Comparison of ENCODE assay signal across 18 cellular contexts in the genomic region with DNA sequence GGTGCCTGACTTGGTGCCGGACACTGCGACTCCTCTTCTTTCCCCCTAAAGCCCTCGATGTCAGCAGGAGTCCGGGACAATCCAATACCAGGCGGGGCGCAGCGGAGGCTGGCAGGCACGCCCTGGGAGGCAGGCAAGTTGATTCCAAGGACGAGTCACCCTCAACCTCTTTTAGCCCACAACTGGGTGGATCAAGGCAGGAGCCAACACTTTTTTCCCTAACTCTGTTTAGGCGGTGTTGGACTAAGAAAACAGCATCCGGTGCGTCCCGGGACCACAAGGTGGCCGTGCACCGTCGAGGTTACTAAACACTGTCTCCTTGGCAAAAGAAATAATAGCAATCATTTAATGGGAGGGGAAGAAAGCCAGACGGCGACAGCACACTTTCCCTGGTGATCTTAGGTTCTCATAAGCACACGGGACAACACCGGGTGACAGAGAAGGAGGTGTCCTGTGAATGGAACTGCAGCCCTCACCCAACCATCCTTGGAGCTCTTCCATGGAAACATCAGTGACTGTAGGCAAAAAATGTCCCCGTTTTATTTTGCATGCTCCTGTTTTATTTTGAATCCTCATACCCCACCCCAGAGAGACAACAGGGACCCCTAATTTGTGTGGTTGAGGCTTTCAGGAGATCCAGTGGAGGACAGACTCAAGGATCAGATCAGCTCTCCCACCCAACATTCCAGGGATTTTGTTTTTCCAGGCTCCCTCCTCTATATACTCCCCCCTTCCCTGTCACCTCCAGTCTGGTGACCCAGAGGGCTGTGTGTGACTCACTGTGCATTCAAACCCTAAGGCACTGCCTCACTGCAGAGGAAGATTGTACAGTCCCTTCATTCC. TPM values are rescaled to one million over a fixed set of nuclear protein-coding genes. Genes with fewer than 3 reads are reported as not detected.
DNase-seq lines count a peak whose midpoint lies in the region; ATAC-seq, FAIRE-seq and TF ChIP-seq lines count a peak whose summit lies in the region.
"Had no signal": no experiment of that assay in that cellular context is flagged by ENCODE, and none has a peak within 500 bp of the region (broad histone marks: within the 10 kb centered on the region; RNA-seq: fewer than 3 reads in every experiment).

No MANE protein-coding gene starts in this region.

- peak in 2 of 3 experiments; percentile 16 to 25; a peak in 2 of 4 replicates for TF ChIP-seq CTCF in H1 (IDR thresholded peaks at IDR 0.05; ENCODE audit: control extremely low read depth in 1 of 3, insufficient read depth in 1 of 3, low read depth in 1 of 3, low read length in 3 of 3)
- no peak for TF ChIP-seq CTCF in nephron (IDR thresholded peaks at IDR 0.05; ENCODE audit: unreplicated experiment in 3 of 3)
- no peak for TF ChIP-seq CTCF in mucosa of descending colon (IDR thresholded peaks at IDR 0.05)

- WGBS in H1 (ENCODE audit: extremely low coverage in 1 of 2, insufficient coverage in 1 of 2, insufficient read length in 1 of 2, insufficient replicate concordance in 2 of 2, low coverage in 1 of 2, low lambda C conversion rate in 2 of 2, missing lambda C conversion rate in 1 of 2), 2 experiments: 14% methylated on average over 21 of the region's 21 CpGs; no CpG with 5 or more reads in 1 of the 2 experiments
- 2 to 4% methylated on average over 21 of the region's 21 CpGs for WGBS in GM23248 (ENCODE audit: low coverage in 1 of 2, low lambda C conversion rate in 2 of 2, missing lambda C conversion rate in 2 of 2), 2 experiments

- TF ChIP-seq RAD21 in H1 (IDR thresholded peaks at IDR 0.05 in 1 of 2, conservative IDR thresholded peaks at IDR 0.05 in 1 of 2; ENCODE audit: low read depth in 2 of 2, low read length in 2 of 2): no peak; a peak in 1 of 4 replicates

- no peak for TF ChIP-seq EP300 in H1 (IDR thresholded peaks at IDR 0.05; ENCODE audit: borderline replicate concordance in 1 of 2, low read depth in 2 of 2, low read length in 2 of 2)

- H3K9ac ChIP-seq in H1 (replicated peaks in 1 of 4; ENCODE audit: extremely low read depth in 1 of 4, low read depth in 3 of 4, low read length in 3 of 4) (peak overlapping the region in 1 of 4 experiments; percentile 36; a peak in 2 of 7 replicates), GM23248 (no peak overlapping the region)

- intact Hi-C loops in posterior vena cava (cut with DNase I) (no loop called here), mucosa of descending colon (cut with DNase I, micrococcal nuclease) (no loop called here)

- no peaks in the 10 kb centered on the region for H3K36me3 ChIP-seq in H1 (ENCODE audit: control insufficient read depth in 2 of 4, insufficient read depth in 4 of 4, low read length in 3 of 4)
- H3K36me3 ChIP-seq in GM23248 (ENCODE audit: low read depth): no peaks in the 10 kb centered on the region
- H3K36me3 ChIP-seq in mucosa of descending colon (ENCODE audit: low read depth): no peaks in the 10 kb centered on the region
- H3K36me3 ChIP-seq: neutrophil, thyroid gland had no signal

- H2AK5ac ChIP-seq in H1 (ENCODE audit: low read depth, low read length): no peak overlapping the region

- no peak for TF ChIP-seq POLR2A in H1 (IDR thresholded peaks at IDR 0.05; ENCODE audit: control extremely low read depth in 1 of 2, low read depth in 2 of 2, low read length in 2 of 2)

- no peaks in the 10 kb centered on the region for H3K9me3 ChIP-seq in H1 (ENCODE audit: insufficient read depth in 2 of 2, low read depth in 1 of 2, low read length in 1 of 2)
- H3K9me3 ChIP-seq in GM23248 (ENCODE audit: low read depth): no peaks in the 10 kb centered on the region
- no peaks in the 10 kb centered on the region for H3K9me3 ChIP-seq in mucosa of descending colon
- H3K9me3 ChIP-seq: neutrophil, thyroid gland had no signal

- H3K4me1 Mint-ChIP-seq in nephron: peaks cover 10% of the 10 kb centered on the region

- H3K79me2 ChIP-seq in H1 (ENCODE audit: control insufficient read depth in 1 of 2, insufficient read depth in 2 of 2, low read length in 2 of 2): no peaks in the 10 kb centered on the region
- no peaks in the 10 kb centered on the region for H3K79me2 ChIP-seq in GM23248 (ENCODE audit: insufficient read depth)

- H3K27ac ChIP-seq in H1 (ENCODE audit: low read depth, low read length) (no peak overlapping the region), GM23248 (no peak overlapping the region)
- H3K27ac ChIP-seq: dorsolateral prefrontal cortex, neutrophil, thyroid gland had no signal

- no peak overlapping the region for H4K5ac ChIP-seq in H1 (ENCODE audit: insufficient read length, low read depth, low read length)

- H3K9me3 Mint-ChIP-seq in nephron: no peaks in the 10 kb centered on the region

- FAIRE-seq in H1 (lab: Jason Lieb, UNC): no peak

- DNase-seq in ACHN (peak; percentile 27), HK-2 (ENCODE audit: unreplicated experiment) (peak; percentile 18), H1 (ENCODE audit: low read depth in 1 of 2, low spot score in 2 of 2) (peak in 1 of 2 experiments; percentile 59), posterior vena cava (ENCODE audit: low spot score) (no peak), GM23248 (no peak), mucosa of gallbladder (ENCODE audit: low spot score) (no peak), mucosa of descending colon (no peak)
- DNase-seq: activated CD4-positive, CD25-positive, alpha-beta regulatory T cell treated with anti-CD3 and anti-CD28 coated beads, Interleukin-2, amount 50 U/mL, for 72 hours; activated gamma-delta T cell treated with Interleukin-2 at 50 U/mL for 16 hours; dorsolateral prefrontal cortex; head of caudate nucleus; Karpas-422; SIG-M5; stimulated activated CD4-positive, alpha-beta T cell treated with anti-CD3 and anti-CD28 coated beads, Interleukin-4, amount 100 ng/mL, for 1 hour; thyroid gland had no signal

- no peak overlapping the region for H3K27ac Mint-ChIP-seq in nephron

- no peak overlapping the region for H3K4ac ChIP-seq in H1 (replicated peaks; ENCODE audit: insufficient read length, low read depth, low read length)

- H2BK12ac ChIP-seq in H1 (ENCODE audit: low read depth, low read length): peak overlapping the region; percentile 68; the same call in 1 of the 2 replicates

- peak overlapping the region; percentile 95 to 99 for H3K4me2 ChIP-seq in H1 (ENCODE audit: insufficient read depth in 1 of 2, low read depth in 2 of 2, low read length in 2 of 2)
- no peak overlapping the region for H3K4me2 ChIP-seq in GM23248 (ENCODE audit: unreplicated experiment)

- no peak overlapping the region for H3K23ac ChIP-seq in H1 (ENCODE audit: insufficient read length)

- no peak overlapping the region for H2BK5ac ChIP-seq in H1 (ENCODE audit: low read depth, low read length)

- peaks cover 15 to 45% (median 34%) of the 10 kb centered on the region in 4 experiments for H3K27me3 ChIP-seq in H1 (replicated peaks in 1 of 4; ENCODE audit: control insufficient read depth in 3 of 4, extremely low read depth in 1 of 4, insufficient read depth in 3 of 4, low read length in 3 of 4)
- peaks cover 56% of the 10 kb centered on the region for H3K27me3 ChIP-seq in GM23248 (replicated peaks; ENCODE audit: insufficient read depth)
- H3K27me3 ChIP-seq: thyroid gland had no signal

- no peak for ATAC-seq in mucosa of descending colon

- peak overlapping the region; percentile 64 to 89 (median 69) for H3K4me3 Mint-ChIP-seq in nephron

- 0 out of 2 replicates have a peak overlapping the region, but pooled peaks have one; percentile 33 for H2BK15ac ChIP-seq in H1 (ENCODE audit: low read length)

- H4K20me1 ChIP-seq in H1 (replicated peaks in 1 of 2; ENCODE audit: control insufficient read depth in 1 of 2, insufficient read depth in 2 of 2, low read length in 2 of 2) (no peaks in the 10 kb centered on the region), GM23248 (ENCODE audit: insufficient read depth) (no peaks in the 10 kb centered on the region)

- no peak overlapping the region for H2BK20ac ChIP-seq in H1 (ENCODE audit: low read length)

- CTCF ChIA-PET in H1 (lab: Charles Lee; ENCODE audit: partially characterized antibody): interaction anchor here (0.7 to 1.1 kb wide), 2 partner anchors 331 to 1514 kb away, joined by 3 read pairs; no protein-coding TSS in a partner anchor

- no peak overlapping the region for H3K14ac ChIP-seq in H1 (ENCODE audit: insufficient read length)

- H3K36me3 Mint-ChIP-seq in nephron (ENCODE audit: low read depth): no peaks in the 10 kb centered on the region

- H3K79me1 ChIP-seq in H1 (ENCODE audit: low read depth, low read length): no peaks in the 10 kb centered on the region

- H3K23me2 ChIP-seq in H1 (ENCODE audit: low read depth, low read length): peaks cover 14% of the 10 kb centered on the region

- H3F3A ChIP-seq in GM23248 (ENCODE audit: insufficient read depth): no peaks in the 10 kb centered on the region

- no peaks in the 10 kb centered on the region; a peak in 3 of 7 replicates for H3K4me1 ChIP-seq in H1 (replicated peaks in 1 of 4; ENCODE audit: control insufficient read depth in 3 of 4, insufficient read depth in 4 of 4, low read length in 3 of 4)
- H3K4me1 ChIP-seq in GM23248 (ENCODE audit: insufficient read depth): no peaks in the 10 kb centered on the region
- peaks cover 6% of the 10 kb centered on the region for H3K4me1 ChIP-seq in mucosa of descending colon (ENCODE audit: low read depth)
- H3K4me1 ChIP-seq: thyroid gland had no signal

- peaks cover 68% of the 10 kb centered on the region for H3K27me3 Mint-ChIP-seq in nephron (ENCODE audit: low read depth)

- in situ Hi-C loops in ACHN (cut with HindIII; ENCODE audit: low pct_ligation_motif_present, low pct_unique_long_range_greater_than_20kb, low sequenced_read_pairs): no loop called here
- in situ Hi-C loops in GM23248 (cut with MboI): no loop called here

- H3K18ac ChIP-seq in H1 (ENCODE audit: extremely low read depth, low read length): 0 out of 2 replicates have a peak overlapping the region, but pooled peaks have one; percentile 43

- no peak overlapping the region for H3K56ac ChIP-seq in H1 (replicated peaks; ENCODE audit: insufficient read length, low read depth, low read length)

- no peak overlapping the region for H2BK120ac ChIP-seq in H1 (replicated peaks; ENCODE audit: low read depth, low read length)

- H4K8ac ChIP-seq in H1 (ENCODE audit: extremely low read depth, insufficient read depth, low read length): no peak overlapping the region

- POLR2A ChIA-PET in H1 (lab: Charles Lee; ENCODE audit: partially characterized antibody): interaction anchor here (0.8 to 1.2 kb wide), 2 partner anchors 16 to 64 kb away, joined by 3 read pairs; no protein-coding TSS in a partner anchor

- peak overlapping the region; percentile 58 to 84 (median 76) for H3K4me3 ChIP-seq in H1 (ENCODE audit: extremely low read depth in 1 of 4, insufficient read depth in 2 of 4, low read depth in 3 of 4, low read length in 4 of 4)
- no peak overlapping the region for H3K4me3 ChIP-seq in GM23248
- H3K4me3 ChIP-seq in mucosa of descending colon: no peak overlapping the region
- H3K4me3 ChIP-seq: thyroid gland had no signal

- H2AFZ ChIP-seq in H1 (ENCODE audit: low read length): peak overlapping the region; percentile 86
- H2AFZ ChIP-seq in GM23248: no peak overlapping the region

- no peak overlapping the region for H4K91ac ChIP-seq in H1 (replicated peaks; ENCODE audit: insufficient read length, low read length)

- no peaks in the 10 kb centered on the region for H3K9me2 ChIP-seq in GM23248 (ENCODE audit: insufficient read depth)

RNA-seq across cellular contexts. Expression of a gene that starts 1.3 kb away (rescaled TPM):
- 3.0 and 3.6 TPM in 2 replicates for total RNA-seq in H1 (2021; fragmentation: NEBNext Ultra II Directional; extraction: Animal tissue kit (Norgen Biotek cat#: 25700))
- polyA plus RNA-seq in H1 (2011; rRNA removed) (0.89 and 1.0 TPM in 2 replicates), GM23248 (2016; fragmentation: Nextera tagmentation; extraction: Ambion mirVana) (not detected in 2 replicates)
- 0.67 TPM for polyA plus RNA-seq in H1 (2011; cell fraction: cytosol; rRNA removed)
- 1.1 TPM for polyA plus RNA-seq in H1 (2011; cell fraction: nucleus; rRNA removed)
- polyA plus RNA-seq in H1 (2012, experiment 1 of 2): 0.73 to 1.2 TPM (median 0.99 TPM) in 4 replicates
- polyA plus RNA-seq in H1 (2012, experiment 2 of 2): 0.05 TPM
- polyA plus RNA-seq in H1 (2013, experiment 1 of 2): 3.2 TPM
- polyA plus RNA-seq in H1 (2013, experiment 2 of 2): 2.9 TPM
- 2.0 and 2.9 TPM in 2 replicates for polyA minus RNA-seq in H1 (2011; rRNA and poly(A)+ RNA removed)
- 0.73 TPM for polyA minus RNA-seq in H1 (2011; cell fraction: cytosol; rRNA and poly(A)+ RNA removed)
- 1.8 TPM for polyA minus RNA-seq in H1 (2011; cell fraction: nucleus; rRNA and poly(A)+ RNA removed)
- total RNA-seq in posterior vena cava (under 1 TPM in 1 of 2 donors, not detected in 1; 0.10 TPM), mucosa of gallbladder (0.17 TPM), mucosa of descending colon (not detected)
- total RNA-seq in GM23248 (2014; rRNA removed; shearing (Covaris generic)): not detected in 2 replicates
- polyA plus RNA-seq: BJ had no signal

Comparison
In these comparisons a context has a peak if more than half of its experiments do, and no peak if none do; other contexts are left out.
1. DNase-seq: peak in ACHN (single experiment) and HK-2 (single experiment); none in posterior vena cava (single experiment), GM23248 (single experiment), mucosa of gallbladder (single experiment) and mucosa of descending colon (0 of 3).
2. H3K4me3 ChIP-seq: peak in H1 (4 of 4); none in GM23248 (single experiment) and mucosa of descending colon (single experiment).
3. CTCF ChIP-seq: peak in H1 (2 of 3); none in nephron (0 of 3) and mucosa of descending colon (single experiment).